ENCODE assay signal across 20 cellular contexts in genomic region chr10:53430127-53430891, GRCh38.
DNase-seq lines count a peak whose midpoint lies in the region; ATAC-seq, FAIRE-seq and TF ChIP-seq lines count a peak whose summit lies in the region.
"Had no signal": no experiment of that assay in that cellular context is flagged by ENCODE, and none has a peak within 500 bp of the region (broad histone marks: within the 10 kb centered on the region; RNA-seq: fewer than 3 reads in every experiment).

No MANE protein-coding gene starts in this region.

- TF ChIP-seq RAD21 in H1 (IDR thresholded peaks at IDR 0.05 in 1 of 2, conservative IDR thresholded peaks at IDR 0.05 in 1 of 2; ENCODE audit: low read depth in 2 of 2, low read length in 2 of 2), result no peak

- H3K4me2 ChIP-seq in H1 (ENCODE audit: insufficient read depth in 1 of 2, low read depth in 2 of 2, low read length in 2 of 2), result no peak overlapping the region

- no peak overlapping the region for H2BK5ac ChIP-seq in H1 (ENCODE audit: low read depth, low read length)

- H3K79me1 ChIP-seq in H1 (ENCODE audit: low read depth, low read length), result no peaks in the 10 kb centered on the region

- no peak overlapping the region for H4K5ac ChIP-seq in H1 (ENCODE audit: insufficient read length, low read depth, low read length)

- H3K18ac ChIP-seq in H1 (ENCODE audit: extremely low read depth, low read length), result no peak overlapping the region

- H3K27me3 ChIP-seq in H1 (replicated peaks in 1 of 4; ENCODE audit: control insufficient read depth in 3 of 4, extremely low read depth in 1 of 4, insufficient read depth in 3 of 4, low read length in 3 of 4) (peaks cover 0 to 1% (median 0%) of the 10 kb centered on the region in 4 experiments; a peak in 1 of 7 replicates), pancreas (no peaks in the 10 kb centered on the region)
- H3K27me3 ChIP-seq: BE2C had no signal

- no peak overlapping the region for H2BK15ac ChIP-seq in H1 (ENCODE audit: low read length)

- no peaks in the 10 kb centered on the region; the same call in 1 of the 2 replicates for H3K23me2 ChIP-seq in H1 (ENCODE audit: low read depth, low read length)

- H3K4me3 ChIP-seq in H1 (ENCODE audit: extremely low read depth in 1 of 4, insufficient read depth in 2 of 4, low read depth in 3 of 4, low read length in 4 of 4), result no peak overlapping the region
- H3K4me3 ChIP-seq in pancreas, result no peak overlapping the region

- H4K20me1 ChIP-seq in H1 (replicated peaks in 1 of 2; ENCODE audit: control insufficient read depth in 1 of 2, insufficient read depth in 2 of 2, low read length in 2 of 2), result no peaks in the 10 kb centered on the region

- H3K4ac ChIP-seq in H1 (replicated peaks; ENCODE audit: insufficient read length, low read depth, low read length), result no peak overlapping the region

- CTCF ChIA-PET in H1 (lab: Charles Lee; ENCODE audit: partially characterized antibody), result no interaction called here

- no peak overlapping the region for H2BK20ac ChIP-seq in H1 (ENCODE audit: low read length)

- H2AK5ac ChIP-seq in H1 (ENCODE audit: low read depth, low read length), result no peak overlapping the region

- FAIRE-seq in H1 (lab: Jason Lieb, UNC) (no peak), pancreas (lab: Jason Lieb, UNC) (no peak)
- FAIRE-seq: GM12892, GM18507 had no signal

- no peak overlapping the region for H4K8ac ChIP-seq in H1 (ENCODE audit: extremely low read depth, insufficient read depth, low read length)

- no peak for ATAC-seq in pancreas

- POLR2A ChIA-PET in H1 (lab: Charles Lee; ENCODE audit: partially characterized antibody), result interaction anchor here (0.6 to 1.0 kb wide), 2 partner anchors 11 to 127 kb away, joined by 3 to 4 read pairs; no protein-coding TSS in a partner anchor

- H3K9ac ChIP-seq in H1 (replicated peaks in 1 of 4; ENCODE audit: extremely low read depth in 1 of 4, low read depth in 3 of 4, low read length in 3 of 4), result no peak overlapping the region

- peaks cover 0 to 3% (median 1%) of the 10 kb centered on the region in 4 experiments; a peak in 2 of 8 replicates for H3K36me3 ChIP-seq in H1 (ENCODE audit: control insufficient read depth in 2 of 4, insufficient read depth in 4 of 4, low read length in 3 of 4)
- H3K36me3 ChIP-seq in pancreas, result no peaks in the 10 kb centered on the region
- H3K36me3 ChIP-seq: BE2C had no signal

- no peaks in the 10 kb centered on the region for H3K79me2 ChIP-seq in H1 (ENCODE audit: control insufficient read depth in 1 of 2, insufficient read depth in 2 of 2, low read length in 2 of 2)

- H4K91ac ChIP-seq in H1 (replicated peaks; ENCODE audit: insufficient read length, low read length), result peak overlapping the region; percentile 15

- DNase-seq in NCI-H345 (lab: John Stamatoyannopoulos, UW), result peak; percentile 2
- DNase-seq in NCI-H345 treated with DMSO at 0.1 percent for 48 hours (lab: John Stamatoyannopoulos, UW; ENCODE audit: unreplicated experiment), result no peak
- peak; percentile 45 for DNase-seq in NCI-H82 (lab: John Stamatoyannopoulos, UW)
- no peak for DNase-seq in H1 (ENCODE audit: low read depth in 1 of 2, low spot score in 2 of 2)
- no peak for DNase-seq in activated CD4-positive, alpha-beta T cell treated with anti-CD3 and anti-CD28 coated beads for 1 hour
- no peak for DNase-seq in pancreas
- DNase-seq in DMS153 (lab: John Stamatoyannopoulos, UW), result no peak
- DNase-seq: BE2C; Caco-2; CD4-positive, alpha-beta T cell; IMR-90; NCI-H1436 treated with DMSO at 0.1 percent for 48 hours; NCI-H2081 treated with DMSO at 0.1 percent for 48 hours; NCI-H524 treated with DMSO at 0.1 percent for 48 hours; NK-92 treated with Interleukin-12 subunit alpha and Interleukin-12 subunit beta, amount 100 ng/mL, for 24 hours; Right ventricle myocardium superior; SW 1271 had no signal

- no peak overlapping the region for H3K23ac ChIP-seq in H1 (ENCODE audit: insufficient read length)

- H2AFZ ChIP-seq in H1 (ENCODE audit: low read length), result peak overlapping the region; percentile 91; the same call in 1 of the 2 replicates

- no peak for TF ChIP-seq EP300 in H1 (IDR thresholded peaks at IDR 0.05; ENCODE audit: borderline replicate concordance in 1 of 2, low read depth in 2 of 2, low read length in 2 of 2)

- H3K4me1 ChIP-seq in H1 (replicated peaks in 1 of 4; ENCODE audit: control insufficient read depth in 3 of 4, insufficient read depth in 4 of 4, low read length in 3 of 4) (no peaks in the 10 kb centered on the region), pancreas (no peaks in the 10 kb centered on the region)
- H3K4me1 ChIP-seq: BE2C, Caco-2 had no signal

- TF ChIP-seq POLR2A in H1 (IDR thresholded peaks at IDR 0.05; ENCODE audit: control extremely low read depth in 1 of 2, low read depth in 2 of 2, low read length in 2 of 2), result no peak

- intact Hi-C loops in pancreas (cut with DNase I), result no loop called here

- H3K9me3 ChIP-seq in H1 (ENCODE audit: insufficient read depth in 2 of 2, low read depth in 1 of 2, low read length in 1 of 2) (peaks cover 0 to 5% of the 10 kb centered on the region in 2 experiments; a peak in 2 of 4 replicates), pancreas (no peaks in the 10 kb centered on the region)
- H3K9me3 ChIP-seq: BE2C, Caco-2 had no signal

- no peak for TF ChIP-seq CTCF in H1 (IDR thresholded peaks at IDR 0.05; ENCODE audit: control extremely low read depth in 1 of 3, insufficient read depth in 1 of 3, low read depth in 1 of 3, low read length in 3 of 3)
- TF ChIP-seq CTCF in pancreas (IDR thresholded peaks at IDR 0.05), result no peak

- H3K14ac ChIP-seq in H1 (ENCODE audit: insufficient read length), result no peak overlapping the region

- H3K27ac ChIP-seq in H1 (ENCODE audit: low read depth, low read length), result no peak overlapping the region
- H3K27ac ChIP-seq in pancreas, result no peak overlapping the region
- H3K27ac ChIP-seq: HL-60 had no signal

- no peak overlapping the region for H3K56ac ChIP-seq in H1 (replicated peaks; ENCODE audit: insufficient read length, low read depth, low read length)

- 60% methylated on average over 2 of the region's 2 CpGs; no CpG with 5 or more reads in 1 of the 2 experiments for WGBS in H1 (ENCODE audit: extremely low coverage in 1 of 2, insufficient coverage in 1 of 2, insufficient read length in 1 of 2, insufficient replicate concordance in 2 of 2, low coverage in 1 of 2, low lambda C conversion rate in 2 of 2, missing lambda C conversion rate in 1 of 2), 2 experiments
- WGBS in pancreas, 2 donors, result 18 to 29% methylated on average over 2 of the region's 2 CpGs

- H2BK120ac ChIP-seq in H1 (replicated peaks; ENCODE audit: low read depth, low read length), result no peak overlapping the region

- H2BK12ac ChIP-seq in H1 (ENCODE audit: low read depth, low read length), result no peak overlapping the region

TF ChIP-seq in H1, 55 proteins besides CTCF, POLR2A, EP300 and RAD21:
- TF ChIP-seq ATF2 (IDR thresholded peaks at IDR 0.05; ENCODE audit: low read length), result no peak
- TF ChIP-seq POU5F1 (IDR thresholded peaks at IDR 0.05; ENCODE audit: low read depth, low read length), result no peak
- no peak for TF ChIP-seq GABPA (IDR thresholded peaks at IDR 0.05; ENCODE audit: borderline replicate concordance, insufficient read depth, low read length)
- no peak for TF ChIP-seq SIN3A (conservative IDR thresholded peaks at IDR 0.05 in 1 of 2, IDR thresholded peaks at IDR 0.05 in 1 of 2; ENCODE audit: low read depth in 1 of 2, low read length in 2 of 2)
- TF ChIP-seq BRCA1 (IDR thresholded peaks at IDR 0.05; ENCODE audit: low read depth, low read length), result no peak

Comparison
In these comparisons a context has a peak if more than half of its experiments do, and no peak if none do; other contexts are left out.
1. DNase-seq: peak in NCI-H345 (single experiment) and NCI-H82 (single experiment); none in NCI-H345 treated with DMSO at 0.1 percent for 48 hours (single experiment), H1 (0 of 2), activated CD4-positive, alpha-beta T cell treated with anti-CD3 and anti-CD28 coated beads for 1 hour (single experiment), pancreas (0 of 6) and DMS153 (single experiment).